Comparison of ENCODE assay signal across 8 cellular contexts in the genomic region with DNA sequence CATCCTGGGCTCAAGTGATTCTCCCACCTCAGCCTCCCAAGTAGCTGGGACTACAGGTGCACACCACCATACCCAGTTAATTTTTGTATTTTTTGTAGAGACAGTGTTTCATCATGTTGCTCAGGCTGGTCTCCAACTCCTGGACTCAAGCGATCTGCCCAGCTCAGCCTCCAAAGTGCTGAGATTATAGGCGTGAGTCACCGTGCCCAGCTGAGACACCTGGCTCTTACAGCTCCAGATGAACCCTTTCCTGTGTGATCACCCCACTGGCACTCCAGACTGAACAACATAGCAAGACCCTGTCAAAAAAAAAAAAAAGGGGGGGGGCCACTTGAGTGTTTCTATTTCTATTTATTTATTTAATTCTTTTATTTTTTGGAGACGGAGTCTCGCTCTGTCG. TPM values are rescaled to one million over a fixed set of nuclear protein-coding genes. Genes with fewer than 3 reads are reported as not detected.
DNase-seq lines count a peak whose midpoint lies in the region; ATAC-seq, FAIRE-seq and TF ChIP-seq lines count a peak whose summit lies in the region.

No MANE protein-coding gene starts in this region.

- H3K9me3 Mint-ChIP-seq in CD14-positive monocyte: no peaks in the 10 kb centered on the region
- no peaks in the 10 kb centered on the region for H3K9me3 Mint-ChIP-seq in activated naive CD4-positive, alpha-beta T cell treated with anti-CD3 and anti-CD28 coated beads, Interleukin-2, amount 10 ng/mL, durations not matched to agents 7 days and 5 days

- TF ChIP-seq EP300 in HepG2 (IDR thresholded peaks at IDR 0.05; ENCODE audit: low read depth in 2 of 2, low read length in 2 of 2) (no peak), HepG2 (CRISPR knock-in tag; IDR thresholded peaks at IDR 0.05; ENCODE audit: borderline replicate concordance) (no peak)

- H3K4me2 ChIP-seq in Karpas-422 (ENCODE audit: low read depth, low read length, poor library complexity, severe bottlenecking) (peak overlapping the region; percentile 90), HepG2 (ENCODE audit: low read depth, low read length) (peak overlapping the region; percentile 95; the same call in 1 of the 2 replicates)

- in situ Hi-C loops in HepG2 (cut with HindIII; ENCODE audit: extremely low pct_ligation_motif_present, low pct_unique_long_range_greater_than_20kb): no loop called here

- ATAC-seq in HepG2 (no peak), GM21825 (IDR thresholded peaks at IDR 0.05; ENCODE audit: unreplicated experiment) (no peak), GM21381 (IDR thresholded peaks at IDR 0.05; ENCODE audit: unreplicated experiment) (no peak), HG03354 (IDR thresholded peaks at IDR 0.05; ENCODE audit: poor library complexity, severe bottlenecking, unreplicated experiment) (no peak)

- H3K4me3 ChIP-seq in Karpas-422 (ENCODE audit: low read length): peak overlapping the region; percentile 87
- peak overlapping the region; percentile 83 to 89 (median 84); a peak in 3 of 6 replicates for H3K4me3 ChIP-seq in HepG2 (replicated peaks in 1 of 3; ENCODE audit: insufficient read depth in 1 of 3, low read depth in 2 of 3, low read length in 3 of 3)

- H3K36me3 ChIP-seq in Karpas-422 (ENCODE audit: insufficient read depth, low read length) (peaks cover 17% of the 10 kb centered on the region), HepG2 (replicated peaks in 1 of 2; ENCODE audit: control insufficient read depth in 1 of 2, insufficient read depth in 2 of 2, low read length in 2 of 2) (peaks cover 0 to 12% of the 10 kb centered on the region in 2 experiments; a peak in 4 of 5 replicates)

- peaks cover 39% of the 10 kb centered on the region for H3K4me1 Mint-ChIP-seq in CD14-positive monocyte
- peaks cover 61% of the 10 kb centered on the region for H3K4me1 Mint-ChIP-seq in activated naive CD4-positive, alpha-beta T cell treated with anti-CD3 and anti-CD28 coated beads, Interleukin-2, amount 10 ng/mL, durations not matched to agents 7 days and 5 days

- H3K27ac Mint-ChIP-seq in CD14-positive monocyte: peak overlapping the region in 2 of 7 donors; percentile 15 to 95
- peak overlapping the region; percentile 100 for H3K27ac Mint-ChIP-seq in activated naive CD4-positive, alpha-beta T cell treated with anti-CD3 and anti-CD28 coated beads, Interleukin-2, amount 10 ng/mL, durations not matched to agents 7 days and 5 days

- H3K4me3 Mint-ChIP-seq in CD14-positive monocyte: peak overlapping the region; percentile 53 to 94
- H3K4me3 Mint-ChIP-seq in activated naive CD4-positive, alpha-beta T cell treated with anti-CD3 and anti-CD28 coated beads, Interleukin-2, amount 10 ng/mL, durations not matched to agents 7 days and 5 days: peak overlapping the region; percentile 98

- H3K27me3 ChIP-seq in Karpas-422 (ENCODE audit: low read length): no peaks in the 10 kb centered on the region
- H3K27me3 ChIP-seq in HepG2 (ENCODE audit: control insufficient read depth in 1 of 2, insufficient read depth in 2 of 2, low read length in 2 of 2): no peaks in the 10 kb centered on the region; a peak in 1 of 5 replicates

- H3K9ac ChIP-seq in Karpas-422 (ENCODE audit: low read length): peak overlapping the region; percentile 89
- peak overlapping the region; percentile 76; the same call in 1 of the 2 replicates for H3K9ac ChIP-seq in HepG2 (ENCODE audit: insufficient read depth, low read depth, low read length)

- H3K9me2 ChIP-seq in Karpas-422 (replicated peaks; ENCODE audit: insufficient read depth, low read length): no peaks in the 10 kb centered on the region

- H4K20me1 ChIP-seq in Karpas-422 (ENCODE audit: insufficient read depth, low read depth, low read length) (0 out of 2 replicates have a peak, but pooled peaks cover 4% of the 10 kb centered on the region), HepG2 (ENCODE audit: insufficient read depth, low read length) (peaks cover 14% of the 10 kb centered on the region; the same call in 1 of the 2 replicates)

- CTCF ChIA-PET in activated naive CD4-positive, alpha-beta T cell treated with anti-CD3 and anti-CD28 coated beads, Interleukin-2, amount 10 ng/mL, durations not matched to agents 7 days and 5 days (lab: Charles Lee): interaction anchor here (1.2 to 1.9 kb wide), 4 partner anchors 11 to 309 kb away, joined by 3 to 5 read pairs (median 4); no protein-coding TSS in a partner anchor
- CTCF ChIA-PET in HepG2 (lab: Yijun Ruan, JAX; ENCODE audit: low intra/inter-chr PET ratio, low total read pairs): no interaction called here

- no peak for FAIRE-seq in HepG2 (lab: Jason Lieb, UNC)

- H3K4me1 ChIP-seq in Karpas-422 (ENCODE audit: low read length) (peaks cover 25% of the 10 kb centered on the region), HepG2 (ENCODE audit: insufficient read depth, low read length) (peaks cover 48% of the 10 kb centered on the region)

- POLR2A ChIA-PET in HepG2 (lab: Yijun Ruan, JAX): interaction anchor here (0.7 to 2.2 kb wide), 2 partner anchors 301 to 645 kb away, joined by 3 to 23 read pairs; no protein-coding TSS in a partner anchor

- H3K27ac ChIP-seq in Karpas-422 (ENCODE audit: low read length) (peak overlapping the region; percentile 93), HepG2 (ENCODE audit: extremely low read length, insufficient read depth, low read length) (peak overlapping the region; percentile 81)

- BruUV-seq in HepG2 (replicated peaks; lab: Mats Ljungman, UMichigan): no TSS peak

- no peak for TF ChIP-seq POLR2A in HepG2 (IDR thresholded peaks at IDR 0.05; ENCODE audit: insufficient read depth in 1 of 2, low read depth in 2 of 2, low read length in 2 of 2)

- whole genome bisulfite sequencing in HepG2 (ENCODE audit: low lambda C conversion rate): 80% methylated on average over 6 of the region's 6 CpGs

- intact Hi-C loops in CD14-positive monocyte (cut with micrococcal nuclease): loop anchor here (10.0 kb wide), 1 partner anchor 300 kb away; no protein-coding TSS in a partner anchor
- intact Hi-C loops in HepG2 (cut with micrococcal nuclease; ENCODE audit: unreplicated experiment): loop anchor here (5.0 kb wide), 1 partner anchor 303 kb away; no protein-coding TSS in a partner anchor

- peaks cover 11 to 12% of the 10 kb centered on the region in 2 donors for H3K36me3 Mint-ChIP-seq in CD14-positive monocyte
- H3K36me3 Mint-ChIP-seq in activated naive CD4-positive, alpha-beta T cell treated with anti-CD3 and anti-CD28 coated beads, Interleukin-2, amount 10 ng/mL, durations not matched to agents 7 days and 5 days: peaks cover 26% of the 10 kb centered on the region

- H3K79me2 ChIP-seq in Karpas-422 (ENCODE audit: low read length): peaks cover 43% of the 10 kb centered on the region
- peaks cover 32% of the 10 kb centered on the region for H3K79me2 ChIP-seq in HepG2 (ENCODE audit: insufficient read depth, low read length)

- H3K9me3 ChIP-seq in Karpas-422 (ENCODE audit: low read length) (no peaks in the 10 kb centered on the region), HepG2 (ENCODE audit: low read length) (no peaks in the 10 kb centered on the region)

- no peak for DNase-seq in CD14-positive monocyte (ENCODE audit: low spot score)
- peak; percentile 59 for DNase-seq in Karpas-422
- DNase-seq in activated naive CD4-positive, alpha-beta T cell treated with anti-CD3 and anti-CD28 coated beads, Interleukin-2, amount 10 ng/mL, durations not matched to agents 7 days and 5 days: peak; percentile 48
- DNase-seq in HepG2 (ENCODE audit: low spot score): no peak
- DNase-seq in globus pallidus (ENCODE audit: low spot score): no peak

- TF ChIP-seq RAD21 in HepG2 (CRISPR knock-in tag; IDR thresholded peaks at IDR 0.05): no peak

- peaks cover 0 to 4% (median 3%) of the 10 kb centered on the region in 3 donors for H3K27me3 Mint-ChIP-seq in CD14-positive monocyte (ENCODE audit: low read depth in 3 of 3)
- H3K27me3 Mint-ChIP-seq in activated naive CD4-positive, alpha-beta T cell treated with anti-CD3 and anti-CD28 coated beads, Interleukin-2, amount 10 ng/mL, durations not matched to agents 7 days and 5 days: no peaks in the 10 kb centered on the region

- TF ChIP-seq CTCF in CD14-positive monocyte (IDR thresholded peaks at IDR 0.05): no peak
- no peak for TF ChIP-seq CTCF in HepG2 (CRISPR knock-in tag; IDR thresholded peaks at IDR 0.05)

- no peak overlapping the region for H2AFZ ChIP-seq in Karpas-422 (ENCODE audit: low read length)
- no peak overlapping the region for H2AFZ ChIP-seq in HepG2 (ENCODE audit: low read length)

RNA-seq across cellular contexts. Expression of gene ADSL, which starts 1.0 kb away (rescaled TPM):
- polyA plus RNA-seq in CD14-positive monocyte (10 to 100 TPM; 65.1 to 82.3 TPM), HepG2 (2011; rRNA removed) (123 and 126 TPM in 2 replicates)
- 165 and 188 TPM in 2 replicates for total RNA-seq in Karpas-422 (2014; rRNA removed; shearing (Covaris generic); ENCODE audit: low replicate concordance)
- total RNA-seq in HepG2 (2016; rRNA removed; fragmentation: Illumina TruSeq; extraction: Trizol): 174 and 246 TPM in 2 replicates
- total RNA-seq in HepG2 (2016; cell fraction: cytosol; rRNA removed; fragmentation: Illumina TruSeq; extraction: Trizol; ENCODE audit: low read depth): 48.4 and 50.9 TPM in 2 replicates
- 170 and 259 TPM in 2 replicates for total RNA-seq in HepG2 (2016; cell fraction: insoluble cytoplasmic fraction; rRNA removed; fragmentation: Illumina TruSeq; extraction: Trizol)
- 74.9 and 82.1 TPM in 2 replicates for total RNA-seq in HepG2 (2016; cell fraction: membrane; rRNA removed; fragmentation: Illumina TruSeq; extraction: Trizol)
- 104 TPM in 2 replicates for total RNA-seq in HepG2 (2016; cell fraction: nucleus; rRNA removed; fragmentation: Illumina TruSeq; extraction: Trizol)
- polyA plus RNA-seq in HepG2 (2011; cell fraction: cytosol; rRNA removed): 146 and 165 TPM in 2 replicates
- polyA plus RNA-seq in HepG2 (2011; cell fraction: nucleus; rRNA removed): 121 and 128 TPM in 2 replicates
- polyA plus RNA-seq in HepG2 (2012): 85.3 and 95.9 TPM in 2 replicates
- polyA plus RNA-seq in HepG2 (2016; cell fraction: cytosol; fragmentation: Illumina TruSeq; extraction: Trizol; ENCODE audit: low read depth): 29.4 and 31.7 TPM in 2 replicates
- polyA plus RNA-seq in HepG2 (2016; cell fraction: insoluble cytoplasmic fraction; fragmentation: Illumina TruSeq; extraction: Trizol; ENCODE audit: low read depth): 192 and 202 TPM in 2 replicates
- polyA plus RNA-seq in HepG2 (2016; cell fraction: membrane; fragmentation: Illumina TruSeq; extraction: Trizol; ENCODE audit: low read depth): 40.9 and 42.5 TPM in 2 replicates
- 112 and 125 TPM in 2 replicates for polyA plus RNA-seq in HepG2 (2016; cell fraction: nucleus; fragmentation: Illumina TruSeq; extraction: Trizol; ENCODE audit: insufficient read depth, low read depth)
- polyA minus RNA-seq in HepG2 (2011; rRNA and poly(A)+ RNA removed; ENCODE audit: low replicate concordance): 148 and 183 TPM in 2 replicates
- 49.9 and 55.2 TPM in 2 replicates for polyA minus RNA-seq in HepG2 (2011; cell fraction: cytosol; rRNA and poly(A)+ RNA removed)
- 79.3 and 97.1 TPM in 2 replicates for polyA minus RNA-seq in HepG2 (2011; cell fraction: nucleus; rRNA and poly(A)+ RNA removed)

RNA-seq across cellular contexts. Expression of gene SGSM3, which starts 25.1 kb away (rescaled TPM):
- polyA plus RNA-seq in CD14-positive monocyte: 10 to 100 TPM; 27.9 to 29.1 TPM
- 108 and 251 TPM in 2 replicates for total RNA-seq in Karpas-422 (2014; rRNA removed; shearing (Covaris generic); ENCODE audit: low replicate concordance)
- 10.8 and 15.7 TPM in 2 replicates for total RNA-seq in HepG2 (2016; rRNA removed; fragmentation: Illumina TruSeq; extraction: Trizol)
- total RNA-seq in HepG2 (2016; cell fraction: cytosol; rRNA removed; fragmentation: Illumina TruSeq; extraction: Trizol; ENCODE audit: low read depth): 12.7 and 13.4 TPM in 2 replicates
- 8.1 and 17.9 TPM in 2 replicates for total RNA-seq in HepG2 (2016; cell fraction: insoluble cytoplasmic fraction; rRNA removed; fragmentation: Illumina TruSeq; extraction: Trizol)
- 12.6 and 12.7 TPM in 2 replicates for total RNA-seq in HepG2 (2016; cell fraction: membrane; rRNA removed; fragmentation: Illumina TruSeq; extraction: Trizol)
- total RNA-seq in HepG2 (2016; cell fraction: nucleus; rRNA removed; fragmentation: Illumina TruSeq; extraction: Trizol): 18.0 and 19.9 TPM in 2 replicates
- polyA plus RNA-seq in HepG2 (2011; rRNA removed): 23.8 and 30.6 TPM in 2 replicates
- polyA plus RNA-seq in HepG2 (2011; cell fraction: cytosol; rRNA removed): 8.3 and 16.1 TPM in 2 replicates
- 265 and 362 TPM in 2 replicates for polyA plus RNA-seq in HepG2 (2011; cell fraction: nucleus; rRNA removed)
- polyA plus RNA-seq in HepG2 (2012): 12.7 and 19.1 TPM in 2 replicates
- 5.0 and 5.7 TPM in 2 replicates for polyA plus RNA-seq in HepG2 (2016; cell fraction: cytosol; fragmentation: Illumina TruSeq; extraction: Trizol; ENCODE audit: low read depth)
- polyA plus RNA-seq in HepG2 (2016; cell fraction: insoluble cytoplasmic fraction; fragmentation: Illumina TruSeq; extraction: Trizol; ENCODE audit: low read depth): 8.9 and 11.3 TPM in 2 replicates
- polyA plus RNA-seq in HepG2 (2016; cell fraction: membrane; fragmentation: Illumina TruSeq; extraction: Trizol; ENCODE audit: low read depth): 8.8 and 9.1 TPM in 2 replicates
- polyA plus RNA-seq in HepG2 (2016; cell fraction: nucleus; fragmentation: Illumina TruSeq; extraction: Trizol; ENCODE audit: insufficient read depth, low read depth): 46.2 and 59.6 TPM in 2 replicates
- polyA minus RNA-seq in HepG2 (2011; rRNA and poly(A)+ RNA removed; ENCODE audit: low replicate concordance): 20.1 and 47.7 TPM in 2 replicates
- 3.8 and 6.1 TPM in 2 replicates for polyA minus RNA-seq in HepG2 (2011; cell fraction: cytosol; rRNA and poly(A)+ RNA removed)
- 22.9 and 34.2 TPM in 2 replicates for polyA minus RNA-seq in HepG2 (2011; cell fraction: nucleus; rRNA and poly(A)+ RNA removed)

Comparison
In these comparisons a context has a peak if more than half of its experiments do, and no peak if none do; other contexts are left out.
1. DNase-seq: peak in Karpas-422 (single experiment) and activated naive CD4-positive, alpha-beta T cell treated with anti-CD3 and anti-CD28 coated beads, Interleukin-2, amount 10 ng/mL, durations not matched to agents 7 days and 5 days (single experiment); none in CD14-positive monocyte (single experiment), HepG2 (single experiment) and globus pallidus (single experiment).